ENCODE assay signal across 2 cellular contexts in genomic region chr1:232508161-232508661, GRCh38.
TF ChIP-seq lines count a peak whose summit lies in the region.

No MANE protein-coding gene starts in this region.

TF ChIP-seq in HepG2, 621 proteins besides CTCF, POLR2A, EP300 and RAD21:
- TF ChIP-seq ZNF414 (CRISPR knock-in tag; IDR thresholded peaks at IDR 0.05) = no peak
- no peak for TF ChIP-seq ZNF205 (CRISPR knock-in tag; IDR thresholded peaks at IDR 0.05)
- no peak for TF ChIP-seq E2F1 (CRISPR knock-in tag; IDR thresholded peaks at IDR 0.05)
- no peak for TF ChIP-seq TEAD2 (CRISPR knock-in tag; IDR thresholded peaks at IDR 0.05)
- TF ChIP-seq ZXDC (CRISPR knock-in tag; IDR thresholded peaks at IDR 0.05) = no peak
- no peak for TF ChIP-seq CBX5 (CRISPR knock-in tag; IDR thresholded peaks at IDR 0.05; ENCODE audit: borderline replicate concordance)
- no peak for TF ChIP-seq ZNF782 (CRISPR knock-in tag; IDR thresholded peaks at IDR 0.05; ENCODE audit: borderline replicate concordance)

TF ChIP-seq in GM12878, 131 proteins besides CTCF, POLR2A, EP300 and RAD21:
- no peak for TF ChIP-seq BCL3 (IDR thresholded peaks at IDR 0.05; ENCODE audit: borderline replicate concordance, insufficient read depth, low read depth, low read length, poor library complexity, severe bottlenecking)
- TF ChIP-seq POLR2AphosphoS2 (IDR thresholded peaks at IDR 0.05; ENCODE audit: low read depth, low read length) = no peak
- TF ChIP-seq NR2C2 (IDR thresholded peaks at IDR 0.05; ENCODE audit: borderline replicate concordance, control insufficient read depth, insufficient read length, low read depth) = no peak
- no peak for TF ChIP-seq IRF4 (IDR thresholded peaks at IDR 0.05; ENCODE audit: low read depth, low read length)
- no peak for TF ChIP-seq MTA3 (IDR thresholded peaks at IDR 0.05; ENCODE audit: borderline replicate concordance, low read length)
